Comparison of ENCODE assay signal across 9 cellular contexts in the genomic region with DNA sequence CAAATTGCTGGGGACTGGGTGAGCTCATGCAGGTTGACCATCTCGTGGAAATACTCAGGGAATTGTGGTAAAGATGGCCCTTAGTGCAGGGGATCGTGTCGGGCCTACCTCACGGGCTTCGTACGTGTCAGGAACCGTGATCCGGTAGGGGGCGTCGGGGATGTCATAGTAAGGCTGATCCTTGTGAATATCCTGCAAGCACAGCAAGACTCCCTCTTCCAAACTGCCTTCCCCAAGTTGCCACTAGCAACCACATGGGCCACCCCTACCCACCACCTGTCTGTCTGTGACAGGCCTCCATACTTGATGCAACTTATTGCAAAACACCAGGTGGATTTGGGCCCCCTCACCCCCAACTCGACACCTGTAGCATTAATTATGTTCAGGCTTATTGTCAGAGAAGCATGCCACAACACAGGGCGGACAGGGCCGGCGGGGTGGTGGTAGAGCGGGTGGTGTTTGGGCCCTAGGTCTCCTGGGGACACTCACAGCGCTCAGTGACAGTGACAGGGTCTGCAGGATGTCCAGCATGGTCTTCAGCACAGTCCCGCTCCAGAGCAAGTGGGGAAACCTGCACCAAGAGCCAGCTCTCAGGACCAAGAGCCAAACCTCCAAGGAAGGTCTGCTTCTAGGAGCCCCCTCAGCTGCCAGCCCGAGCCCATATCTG. TPM values are rescaled to one million over a fixed set of nuclear protein-coding genes. Genes with fewer than 3 reads are reported as not detected.
DNase-seq lines count a peak whose midpoint lies in the region; ATAC-seq and TF ChIP-seq lines count a peak whose summit lies in the region.
"Had no signal": no experiment of that assay in that cellular context is flagged by ENCODE, and none has a peak within 500 bp of the region (broad histone marks: within the 10 kb centered on the region; RNA-seq: fewer than 3 reads in every experiment).

No MANE protein-coding gene starts in this region.

- no peaks in the 10 kb centered on the region for H3K27me3 ChIP-seq in SU-DHL-6 (ENCODE audit: low read length)
- H3K27me3 ChIP-seq in sigmoid colon = no peaks in the 10 kb centered on the region
- H3K27me3 ChIP-seq: tibial artery had no signal

- TF ChIP-seq EP300 in sigmoid colon (IDR thresholded peaks at IDR 0.05) = no peak

- H3K9me2 ChIP-seq in SU-DHL-6 (replicated peaks; ENCODE audit: insufficient read depth, low read length) = no peaks in the 10 kb centered on the region

- WGBS in sigmoid colon, 2 donors = 94 to 96% methylated on average over 18 of the region's 18 CpGs

- H3K9me3 ChIP-seq in HEK293 (ENCODE audit: control insufficient read depth, insufficient read depth, low read depth, low read length) (no peaks in the 10 kb centered on the region), SU-DHL-6 (ENCODE audit: insufficient read depth, low read length) (no peaks in the 10 kb centered on the region), sigmoid colon (no peaks in the 10 kb centered on the region)
- H3K9me3 ChIP-seq: tibial artery had no signal

- H3K4me2 ChIP-seq in SU-DHL-6 (ENCODE audit: low read depth, low read length, poor library complexity, severe bottlenecking) = no peak overlapping the region

- CTCF ChIA-PET in HEK293 (lab: Yijun Ruan, JAX) = interaction anchor here (0.7 to 1.5 kb wide), 5 partner anchors 8 to 157 kb away, joined by 3 to 5 read pairs (median 4); no protein-coding TSS in a partner anchor

- POLR2A ChIA-PET in HEK293 (lab: Yijun Ruan, JAX) = no interaction called here

- no peaks in the 10 kb centered on the region for H3K79me2 ChIP-seq in SU-DHL-6 (ENCODE audit: insufficient read depth, low read length)

- H3K36me3 ChIP-seq in HEK293 (ENCODE audit: control insufficient read depth in 2 of 2, insufficient read depth in 1 of 2, low read length in 2 of 2) (peaks cover 0 to 74% of the 10 kb centered on the region in 2 experiments; a peak in 2 of 3 replicates), SU-DHL-6 (ENCODE audit: low read length) (no peaks in the 10 kb centered on the region), sigmoid colon (peaks cover 11 to 52% (median 32%) of the 10 kb centered on the region in 4 donors)

- ATAC-seq in GM21717 (IDR thresholded peaks at IDR 0.05; ENCODE audit: unreplicated experiment) (no peak), GM18867 (IDR thresholded peaks at IDR 0.05; ENCODE audit: unreplicated experiment) (no peak), GM18502 (IDR thresholded peaks at IDR 0.05; ENCODE audit: poor library complexity, unreplicated experiment) (no peak)

- no peaks in the 10 kb centered on the region for H3F3A ChIP-seq in SU-DHL-6 (ENCODE audit: insufficient read depth)

- peak; percentile 26 to 87 (median 66) for DNase-seq in head of caudate nucleus
- no peak for DNase-seq in sigmoid colon
- DNase-seq in GM10266 (ENCODE audit: extremely low spot score) = no peak

- no peak overlapping the region for H3K27ac ChIP-seq in HEK293 (ENCODE audit: extremely low read depth, low read depth, low read length)
- H3K27ac ChIP-seq in SU-DHL-6 (ENCODE audit: low read depth, low read length) = peak overlapping the region; percentile 88; the same call in 1 of the 2 replicates
- H3K27ac ChIP-seq in sigmoid colon = peak overlapping the region in 3 of 4 donors; percentile 23 to 29 (median 28)
- H3K27ac ChIP-seq: tibial artery had no signal

- H2AFZ ChIP-seq in SU-DHL-6 (ENCODE audit: low read depth, low read length, severe bottlenecking) = no peak overlapping the region

- H3K4me3 ChIP-seq in HEK293 (ENCODE audit: low read depth, low read length) (no peak overlapping the region), SU-DHL-6 (ENCODE audit: insufficient read depth, low read length, poor library complexity, severe bottlenecking) (no peak overlapping the region), sigmoid colon (no peak overlapping the region)
- H3K4me3 ChIP-seq: tibial artery had no signal

- TF ChIP-seq POLR2A in sigmoid colon (IDR thresholded peaks at IDR 0.05) = no peak

- TF ChIP-seq CTCF in HEK293 (tag by site-specific recombination; IDR thresholded peaks at IDR 0.05) (no peak), SU-DHL-6 (IDR thresholded peaks at IDR 0.05; ENCODE audit: insufficient read depth, low read length, poor library complexity, severe bottlenecking) (no peak), sigmoid colon (IDR thresholded peaks at IDR 0.05) (no peak), GM10266 (IDR thresholded peaks at IDR 0.05; ENCODE audit: control insufficient read depth, insufficient read depth, low read depth, missing control alignments) (no peak)

- H4K20me1 ChIP-seq in SU-DHL-6 (ENCODE audit: low read depth, low read length) = no peaks in the 10 kb centered on the region

- intact Hi-C loops in head of caudate nucleus (cut with DNase I) (no loop called here), sigmoid colon (cut with DNase I) (no loop called here)

- H3K4me1 ChIP-seq in HEK293 (ENCODE audit: control insufficient read depth, insufficient read depth, low read length) (no peaks in the 10 kb centered on the region), sigmoid colon (peaks cover 0 to 36% (median 27%) of the 10 kb centered on the region in 4 donors)

- no peak overlapping the region for H3K9ac ChIP-seq in SU-DHL-6 (ENCODE audit: low read length)

TF ChIP-seq in HEK293, 187 proteins besides CTCF, POLR2A, EP300 and RAD21:
- TF ChIP-seq EGR2 (tag by site-specific recombination; IDR thresholded peaks at IDR 0.05; ENCODE audit: low read depth) = no peak
- 0 out of 2 replicates have a peak, but pooled peaks have one; percentile 27 for TF ChIP-seq SCRT2 (tag by site-specific recombination; IDR thresholded peaks at IDR 0.05)

RNA-seq across cellular contexts. Expression of a gene that starts 22.6 kb away (rescaled TPM):
- not detected for total RNA-seq in sigmoid colon
- under 1 TPM in 1 of 3 donors, not detected in 2; 0.04 TPM for polyA plus RNA-seq in sigmoid colon

Comparison
In these comparisons a context has a peak if more than half of its experiments do, and no peak if none do; other contexts are left out.
1. DNase-seq: peak in head of caudate nucleus (42 of 42); none in sigmoid colon (single experiment) and GM10266 (single experiment).